Comparison of ENCODE assay signal across 19 cellular contexts in the genomic region with DNA sequence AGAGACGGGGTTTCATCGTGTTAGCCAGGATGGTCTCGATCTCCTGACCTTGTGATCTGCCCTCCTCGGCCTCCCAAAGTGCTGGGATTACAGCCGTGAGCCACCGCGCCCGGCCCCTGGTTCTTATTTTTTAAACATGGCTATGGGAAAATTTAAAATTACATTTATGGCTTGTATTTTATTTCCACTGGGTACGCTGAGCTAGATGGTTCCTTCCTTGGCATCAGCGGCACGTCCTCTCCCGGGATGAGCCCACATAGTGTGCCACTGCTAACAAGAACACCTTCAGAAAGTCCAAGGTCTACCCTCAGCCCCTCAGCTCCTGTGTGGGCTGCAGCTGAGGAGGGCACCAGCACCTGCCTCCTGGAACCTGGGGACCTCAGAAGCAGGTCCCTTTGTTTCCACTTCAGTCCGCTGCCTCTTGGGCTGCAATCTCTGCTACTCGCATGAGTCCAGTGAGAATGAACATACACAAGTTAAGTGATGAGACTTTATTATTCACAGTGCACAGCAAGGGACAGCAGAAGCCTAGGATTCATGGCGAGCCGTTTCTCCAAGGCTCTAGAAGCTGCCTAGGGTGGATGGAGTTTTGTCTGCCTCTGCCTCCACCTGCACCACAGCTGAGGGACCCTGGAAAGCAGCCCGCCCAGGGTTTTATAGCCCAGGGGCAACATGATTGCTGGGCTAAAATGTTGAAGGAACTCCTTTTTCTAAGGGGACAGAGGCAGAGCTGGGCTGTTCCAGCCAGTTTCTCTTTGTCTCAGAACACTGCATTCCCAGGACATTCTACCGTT.
DNase-seq lines count a peak whose midpoint lies in the region; ATAC-seq, FAIRE-seq and TF ChIP-seq lines count a peak whose summit lies in the region.
"Had no signal": no experiment of that assay in that cellular context is flagged by ENCODE, and none has a peak within 500 bp of the region (broad histone marks: within the 10 kb centered on the region; RNA-seq: fewer than 3 reads in every experiment).

No MANE protein-coding gene starts in this region.

- CTCF ChIA-PET in HepG2 (lab: Yijun Ruan, JAX; ENCODE audit: low intra/inter-chr PET ratio, low total read pairs), result no interaction called here

- H2BK120ac ChIP-seq in neuronal stem cell (ENCODE audit: low read depth, low read length), result no peak overlapping the region

- TF ChIP-seq EP300 in HepG2 (IDR thresholded peaks at IDR 0.05; ENCODE audit: low read depth in 2 of 2, low read length in 2 of 2) (no peak), HepG2 (CRISPR knock-in tag; IDR thresholded peaks at IDR 0.05; ENCODE audit: borderline replicate concordance) (no peak), suprapubic skin (IDR thresholded peaks at IDR 0.05) (no peak)

- no peak overlapping the region for H2BK12ac ChIP-seq in neuronal stem cell (ENCODE audit: low read length)

- TF ChIP-seq RAD21 in HepG2 (CRISPR knock-in tag; IDR thresholded peaks at IDR 0.05), result no peak

- no peak overlapping the region for H3K4me2 ChIP-seq in HepG2 (ENCODE audit: low read depth, low read length)
- H3K4me2 ChIP-seq in neuronal stem cell (ENCODE audit: insufficient read depth, low read length, poor library complexity, severe bottlenecking), result no peak overlapping the region

- no peak overlapping the region for H3K4ac ChIP-seq in neuronal stem cell (ENCODE audit: low read length)

- H3K23ac ChIP-seq in neuronal stem cell (ENCODE audit: low read depth, low read length, poor library complexity), result no peak overlapping the region

- no peak overlapping the region for H3K27ac ChIP-seq in right lobe of liver
- no peak overlapping the region for H3K27ac ChIP-seq in HepG2 (ENCODE audit: extremely low read length, insufficient read depth, low read length)
- no peak overlapping the region for H3K27ac ChIP-seq in neuronal stem cell (replicated peaks; ENCODE audit: low read length)
- H3K27ac ChIP-seq in suprapubic skin, result no peak overlapping the region
- H3K27ac ChIP-seq: 22Rv1 had no signal

- H3K36me3 ChIP-seq in right lobe of liver (no peaks in the 10 kb centered on the region), HepG2 (replicated peaks in 1 of 2; ENCODE audit: control insufficient read depth in 1 of 2, insufficient read depth in 2 of 2, low read length in 2 of 2) (no peaks in the 10 kb centered on the region), neuronal stem cell (replicated peaks in 1 of 2; ENCODE audit: control insufficient read depth in 2 of 2, insufficient read depth in 2 of 2, low read length in 2 of 2) (no peaks in the 10 kb centered on the region), suprapubic skin (no peaks in the 10 kb centered on the region)

- H3K18ac ChIP-seq in neuronal stem cell (ENCODE audit: low read length), result peak overlapping the region; percentile 44

- no peak overlapping the region for H4K91ac ChIP-seq in neuronal stem cell (ENCODE audit: low read depth, low read length, poor library complexity)

- no peak overlapping the region for H2BK15ac ChIP-seq in neuronal stem cell (ENCODE audit: low read length)

- no TSS peak for BruUV-seq in HepG2 (replicated peaks; lab: Mats Ljungman, UMichigan)

- H3K79me2 ChIP-seq in HepG2 (ENCODE audit: insufficient read depth, low read length), result no peaks in the 10 kb centered on the region

- in situ Hi-C loops in HepG2 (cut with HindIII; ENCODE audit: extremely low pct_ligation_motif_present, low pct_unique_long_range_greater_than_20kb), result loop anchor here (10.0 to 25.0 kb wide), 2 partner anchors 254 to 1979 kb away; no protein-coding TSS in a partner anchor

- no peak for ATAC-seq in right lobe of liver
- ATAC-seq in HepG2, result no peak
- ATAC-seq: CD8-positive, alpha-beta T cell had no signal

- no peak overlapping the region for H3K9ac ChIP-seq in HepG2 (ENCODE audit: insufficient read depth, low read depth, low read length)
- H3K9ac ChIP-seq in neuronal stem cell (ENCODE audit: low read depth, low read length, poor library complexity), result no peak overlapping the region

- no peak overlapping the region for H2BK5ac ChIP-seq in neuronal stem cell (ENCODE audit: low read length)

- H4K20me1 ChIP-seq in HepG2 (ENCODE audit: insufficient read depth, low read length), result no peaks in the 10 kb centered on the region

- intact Hi-C loops in right lobe of liver (cut with DNase I) (no loop called here), HepG2 (cut with micrococcal nuclease; ENCODE audit: unreplicated experiment) (no loop called here)

- TF ChIP-seq POLR2A in right lobe of liver (IDR thresholded peaks at IDR 0.05), result no peak
- no peak for TF ChIP-seq POLR2A in HepG2 (IDR thresholded peaks at IDR 0.05; ENCODE audit: insufficient read depth in 1 of 2, low read depth in 2 of 2, low read length in 2 of 2)
- TF ChIP-seq POLR2A in suprapubic skin (IDR thresholded peaks at IDR 0.05), result no peak

- DNase-seq in activated CD4-positive, CD25-positive, alpha-beta regulatory T cell treated with anti-CD3 and anti-CD28 coated beads, Interleukin-2, amount 50 U/mL, for 72 hours, result peak; percentile 18
- no peak for DNase-seq in activated CD4-positive, CD25-positive, alpha-beta regulatory T cell (lab: John Stamatoyannopoulos, UW)
- DNase-seq in right lobe of liver, result peak in 2 of 3 donors; percentile 2 to 12
- DNase-seq in HepG2 (ENCODE audit: low spot score), result no peak
- no peak for DNase-seq in neuronal stem cell (ENCODE audit: low spot score)
- DNase-seq in suprapubic skin (ENCODE audit: low spot score in 2 of 2), result peak; percentile 11 to 52
- no peak for DNase-seq in T1000 (lab: John Stamatoyannopoulos, UW)
- no peak for DNase-seq in central memory CD4-positive, alpha-beta T cell
- DNase-seq: COR-L47, DMS153, DMS79 treated with DMSO at 0.1 percent for 48 hours, EL, GOT3, H9 had no signal

- H4K8ac ChIP-seq in neuronal stem cell (ENCODE audit: low read depth, low read length), result no peak overlapping the region

- H3K14ac ChIP-seq in neuronal stem cell (ENCODE audit: low read length), result no peak overlapping the region

- H2AFZ ChIP-seq in HepG2 (ENCODE audit: low read length) (no peak overlapping the region), neuronal stem cell (ENCODE audit: low read length) (no peak overlapping the region)

- H3K27me3 ChIP-seq in right lobe of liver, result no peaks in the 10 kb centered on the region
- H3K27me3 ChIP-seq in HepG2 (ENCODE audit: control insufficient read depth in 1 of 2, insufficient read depth in 2 of 2, low read length in 2 of 2), result peaks cover 0 to 36% of the 10 kb centered on the region in 2 experiments; a peak in 4 of 5 replicates
- peaks cover 0 to 5% (median 0%) of the 10 kb centered on the region in 3 experiments for H3K27me3 ChIP-seq in neuronal stem cell (ENCODE audit: control insufficient read depth in 3 of 3, insufficient read depth in 3 of 3, low read depth in 1 of 3, low read length in 3 of 3)
- H3K27me3 ChIP-seq in suprapubic skin, result peaks cover 9% of the 10 kb centered on the region

- WGBS in right lobe of liver (ENCODE audit: insufficient coverage, low coverage, low lambda C conversion rate, missing lambda C conversion rate), result 52% methylated on average over 14 of the region's 18 CpGs
- WGBS in HepG2 (ENCODE audit: low lambda C conversion rate), result 31% methylated on average over 18 of the region's 18 CpGs
- WGBS in neuronal stem cell (ENCODE audit: extremely low coverage in 2 of 2, insufficient read length in 2 of 2, insufficient replicate concordance in 1 of 2), 2 donors, result no CpG with 5 or more reads among the region's 18 CpGs
- 90% methylated on average over 18 of the region's 18 CpGs for WGBS in suprapubic skin

- TF ChIP-seq CTCF in right lobe of liver (IDR thresholded peaks at IDR 0.05) (no peak), HepG2 (CRISPR knock-in tag; IDR thresholded peaks at IDR 0.05) (no peak), suprapubic skin (IDR thresholded peaks at IDR 0.05) (no peak)

- FAIRE-seq in HepG2 (lab: Jason Lieb, UNC), result no peak
- FAIRE-seq: D721Med, G401.6, GM12891 had no signal

- POLR2A ChIA-PET in HepG2 (lab: Yijun Ruan, JAX), result no interaction called here

- H3K4me1 ChIP-seq in right lobe of liver (no peaks in the 10 kb centered on the region), HepG2 (ENCODE audit: insufficient read depth, low read length) (no peaks in the 10 kb centered on the region), neuronal stem cell (ENCODE audit: control insufficient read depth in 2 of 2, insufficient read depth in 1 of 2, low read depth in 1 of 2, low read length in 2 of 2) (peaks cover 0 to 7% of the 10 kb centered on the region in 2 donors), suprapubic skin (no peaks in the 10 kb centered on the region)

- H3K79me1 ChIP-seq in neuronal stem cell (ENCODE audit: low read depth, low read length), result no peaks in the 10 kb centered on the region

- H2AK5ac ChIP-seq in neuronal stem cell (ENCODE audit: low read depth, low read length), result no peak overlapping the region

- H3K9me3 ChIP-seq in right lobe of liver, result no peaks in the 10 kb centered on the region
- H3K9me3 ChIP-seq in HepG2 (ENCODE audit: low read length), result no peaks in the 10 kb centered on the region
- no peaks in the 10 kb centered on the region for H3K9me3 ChIP-seq in neuronal stem cell (replicated peaks in 1 of 2; ENCODE audit: control insufficient read depth in 2 of 2, insufficient read depth in 1 of 2, low read depth in 1 of 2, low read length in 2 of 2)
- H3K9me3 ChIP-seq in suprapubic skin, result no peaks in the 10 kb centered on the region

- H3K4me3 ChIP-seq in right lobe of liver, result no peak overlapping the region
- H3K4me3 ChIP-seq in HepG2 (replicated peaks in 1 of 3; ENCODE audit: insufficient read depth in 1 of 3, low read depth in 2 of 3, low read length in 3 of 3), result no peak overlapping the region
- H3K4me3 ChIP-seq in neuronal stem cell (ENCODE audit: low read length in 2 of 2), result no peak overlapping the region
- no peak overlapping the region for H3K4me3 ChIP-seq in suprapubic skin

TF ChIP-seq in HepG2, 621 proteins besides CTCF, POLR2A, EP300 and RAD21 (continues in another document):
- TF ChIP-seq TCF7 (IDR thresholded peaks at IDR 0.05; ENCODE audit: low read depth) (no peak), CAMTA2 (CRISPR knock-in tag; IDR thresholded peaks at IDR 0.05; ENCODE audit: borderline replicate concordance) (no peak)

Comparison
In these comparisons a context has a peak if more than half of its experiments do, and no peak if none do; other contexts are left out.
1. DNase-seq: peak in activated CD4-positive, CD25-positive, alpha-beta regulatory T cell treated with anti-CD3 and anti-CD28 coated beads, Interleukin-2, amount 50 U/mL, for 72 hours (single experiment), right lobe of liver (2 of 3) and suprapubic skin (2 of 2); none in activated CD4-positive, CD25-positive, alpha-beta regulatory T cell (0 of 4), HepG2 (single experiment), neuronal stem cell (single experiment), T1000 (single experiment) and central memory CD4-positive, alpha-beta T cell (single experiment).